In genomic region chr6:135474362-135474761, GRCh38 we compare ENCODE assay signal across 29 cellular contexts.
"Had no signal": no experiment of that assay in that cellular context is flagged by ENCODE, and none has a peak within 500 bp of the region (broad histone marks: within the 10 kb centered on the region; RNA-seq: fewer than 3 reads in every experiment).

No MANE protein-coding gene starts in this region.

- H3K9me3 ChIP-seq: colonic mucosa, lower lobe of right lung, ovary, psoas muscle, testis, tibial artery had no signal

- H3K4me3 ChIP-seq: colonic mucosa, lower lobe of right lung, ovary, psoas muscle, sigmoid colon, skin epidermis, spleen, testis, tibial artery had no signal

- H3K27ac Mint-ChIP-seq: dendritic cell treated with granulocyte-macrophage colony-stimulating factor and Interleukin-4, amounts not matched to agents 40 ng/mL and 50 ng/mL, for 4 days; endodermal cell; immature natural killer cell; naive thymus-derived CD8-positive, alpha-beta T cell; type B pancreatic cell had no signal

- H3K36me3 ChIP-seq: colonic mucosa, lower lobe of right lung, ovary had no signal

- ATAC-seq: esophagus mucosa; left ventricle myocardium superior; lower lobe of right lung; naive thymus-derived CD8-positive, alpha-beta T cell; psoas muscle; right cardiac atrium; stimulated activated naive CD8-positive, alpha-beta T cell treated with anti-CD3 and anti-CD28 coated beads, Interleukin-15, Interleukin-2, amounts not matched to agents 100 U/mL and 50 U/mL, for 24 hours had no signal

- H3K27me3 ChIP-seq: colonic mucosa, ovary, sigmoid colon, spleen, testis, tibial artery had no signal

- H3K4me3 Mint-ChIP-seq: dendritic cell treated with granulocyte-macrophage colony-stimulating factor and Interleukin-4, amounts not matched to agents 40 ng/mL and 50 ng/mL, for 4 days; endodermal cell; immature natural killer cell; naive thymus-derived CD8-positive, alpha-beta T cell; type B pancreatic cell had no signal

- DNase-seq: colonic mucosa; effector CD8-positive, alpha-beta T cell; endodermal cell; foreskin melanocyte; hypothalamus; immature natural killer cell; islet precursor cell; kidney glomerular epithelial cell; left ventricle myocardium superior; lower lobe of right lung; naive thymus-derived CD8-positive, alpha-beta T cell; occipital lobe; ovary; posterior cingulate gyrus; psoas muscle; right cardiac atrium; sigmoid colon; spleen; stimulated activated CD4-positive, alpha-beta T cell treated with anti-CD3 and anti-CD28 coated beads, Interleukin-2, amount 100 ng/mL, for 48 hours; stimulated activated CD8-positive, alpha-beta memory T cell treated with anti-CD3 and anti-CD28 coated beads, Interleukin-4, amount 100 ng/mL, for 48 hours; stimulated activated naive CD8-positive, alpha-beta T cell treated with anti-CD3 and anti-CD28 coated beads, Interleukin-15, Interleukin-2, amounts not matched to agents 100 U/mL and 50 U/mL, for 24 hours; substantia nigra; testis; tibial artery had no signal

- H3K27ac ChIP-seq: colonic mucosa, epithelial cell of prostate, lower lobe of right lung, ovary, psoas muscle, sigmoid colon, skin epidermis, spleen, testis, tibial artery had no signal

- H3K4me1 Mint-ChIP-seq: endodermal cell, immature natural killer cell had no signal

- H3K4me1 ChIP-seq: colonic mucosa, lower lobe of right lung, psoas muscle, sigmoid colon, spleen, testis, tibial artery had no signal

- H3K27me3 Mint-ChIP-seq: dendritic cell treated with granulocyte-macrophage colony-stimulating factor and Interleukin-4, amounts not matched to agents 40 ng/mL and 50 ng/mL, for 4 days; type B pancreatic cell had no signal
